Comparison of ENCODE assay signal across 9 cellular contexts in the genomic region with DNA sequence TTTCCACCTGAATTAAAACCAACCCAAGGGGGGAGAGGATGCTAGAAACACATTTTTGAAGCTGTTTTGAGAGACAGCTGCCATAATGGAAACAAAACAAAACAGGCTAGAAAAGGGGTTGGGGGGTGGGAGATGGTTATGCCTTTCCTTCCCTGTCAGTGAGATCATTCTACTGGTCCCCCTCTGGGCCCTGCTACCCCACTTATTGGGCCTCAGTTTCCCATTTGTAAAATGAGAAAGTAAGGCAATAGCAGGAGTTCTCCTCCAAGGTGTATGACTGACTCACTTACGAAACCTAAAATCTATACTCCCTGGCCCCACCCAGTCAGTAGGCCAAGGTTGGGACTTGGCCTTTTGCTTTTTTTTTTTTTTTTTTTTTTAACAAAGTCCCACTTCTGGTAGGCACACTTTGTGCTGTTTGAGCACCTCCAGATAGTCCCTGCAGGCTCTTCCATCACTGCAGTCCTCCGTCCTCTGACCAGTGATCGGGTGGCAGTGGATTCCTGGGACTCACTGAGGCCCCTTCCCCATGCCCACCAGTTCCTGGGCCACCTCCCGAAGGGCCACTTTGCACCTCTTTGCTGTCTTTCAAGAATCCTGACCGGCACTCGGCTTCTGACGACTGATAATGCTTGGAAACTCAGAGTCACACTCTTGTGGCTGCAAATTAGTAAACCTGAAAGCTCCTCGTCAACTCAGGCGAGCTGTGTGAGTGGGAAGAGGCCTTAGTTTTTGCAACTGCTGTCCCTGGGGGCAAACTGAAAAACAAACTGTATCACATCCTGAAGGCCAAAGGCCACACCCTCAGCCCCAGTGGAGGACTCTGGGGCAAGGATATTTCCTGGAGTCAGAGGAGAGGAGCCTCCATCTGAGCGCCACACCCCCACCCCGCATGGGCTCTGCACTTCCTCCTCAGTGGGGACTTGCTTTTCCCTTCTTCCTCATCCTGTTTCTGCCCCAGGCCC. TPM values are rescaled to one million over a fixed set of nuclear protein-coding genes. Genes with fewer than 3 reads are reported as not detected.
DNase-seq lines count a peak whose midpoint lies in the region; ATAC-seq and TF ChIP-seq lines count a peak whose summit lies in the region.
"Had no signal": no experiment of that assay in that cellular context is flagged by ENCODE, and none has a peak within 500 bp of the region (broad histone marks: within the 10 kb centered on the region; RNA-seq: fewer than 3 reads in every experiment).

No MANE protein-coding gene starts in this region.

- peak; percentile 95 for DNase-seq in GM12865 (ENCODE audit: low read depth)
- peak; percentile 91 to 94 for DNase-seq in NOMO-1 (lab: John Stamatoyannopoulos, UW; ENCODE audit: unreplicated experiment in 2 of 2)
- DNase-seq in cardiac fibroblast (ENCODE audit: low read depth in 2 of 2): peak; percentile 33 to 53
- DNase-seq in stimulated activated CD4-positive, alpha-beta T cell treated with anti-CD3 and anti-CD28 coated beads, Interleukin-12 subunit alpha, Interleukin-12 subunit beta, amount 100 ng/mL, for 24 hours (ENCODE audit: low read depth in 2 of 2): peak; percentile 58 to 73
- DNase-seq in HPDE6-E6E7 (ENCODE audit: extremely low spot score): no peak
- no peak for DNase-seq in DMS53 (lab: John Stamatoyannopoulos, UW)
- DNase-seq in G401 (ENCODE audit: low spot score): no peak

- peak; percentile 74 for ATAC-seq in GM21737 (IDR thresholded peaks at IDR 0.05; ENCODE audit: unreplicated experiment)

- H3K4me3 ChIP-seq in GM12865 (ENCODE audit: low read depth, low read length) (peak overlapping the region; percentile 50), cardiac fibroblast (replicated peaks in 1 of 2; ENCODE audit: low read depth in 2 of 2, low read length in 2 of 2) (no peak overlapping the region)
- H3K4me3 ChIP-seq: ascending aorta had no signal

- in situ Hi-C loops in G401 (cut with HindIII; ENCODE audit: low sequenced_read_pairs): no loop called here

- TF ChIP-seq CTCF in GM12865 (IDR thresholded peaks at IDR 0.05; ENCODE audit: insufficient read depth, low read depth, low read length, missing control alignments): no peak
- no peak for TF ChIP-seq CTCF in cardiac fibroblast (IDR thresholded peaks at IDR 0.05; ENCODE audit: low read depth, low read length)

RNA-seq across cellular contexts. Expression of a gene that starts 6.7 kb away (rescaled TPM):
- not detected in 2 replicates for total RNA-seq in G401 (2014; rRNA removed; shearing (Covaris generic))

RNA-seq across cellular contexts. Expression of a gene that starts 56.6 kb away (rescaled TPM):
- total RNA-seq in G401 (2014; rRNA removed; shearing (Covaris generic)): 166 and 180 TPM in 2 replicates

Comparison
In these comparisons a context has a peak if more than half of its experiments do, and no peak if none do; other contexts are left out.
1. DNase-seq: peak in GM12865 (single experiment), NOMO-1 (2 of 2), cardiac fibroblast (2 of 2) and stimulated activated CD4-positive, alpha-beta T cell treated with anti-CD3 and anti-CD28 coated beads, Interleukin-12 subunit alpha, Interleukin-12 subunit beta, amount 100 ng/mL, for 24 hours (2 of 2); none in HPDE6-E6E7 (single experiment), DMS53 (single experiment) and G401 (single experiment).